11 cellular contexts compared by ENCODE assay signal in genomic region chr7:78607099-78607498, GRCh38.
DNase-seq lines count a peak whose midpoint lies in the region; ATAC-seq and TF ChIP-seq lines count a peak whose summit lies in the region.
"Had no signal": no experiment of that assay in that cellular context is flagged by ENCODE, and none has a peak within 500 bp of the region (broad histone marks: within the 10 kb centered on the region; RNA-seq: fewer than 3 reads in every experiment).

No MANE protein-coding gene starts in this region.

- in situ Hi-C loops in astrocyte of the cerebellum (cut with HindIII; ENCODE audit: low sequenced_read_pairs) = no loop called here

- TF ChIP-seq CTCF in astrocyte of the cerebellum (IDR thresholded peaks at IDR 0.05; ENCODE audit: low read depth, low read length, missing control alignments) = peak; percentile 47

- DNase-seq in DMS53 treated with DMSO at 0.1 percent for 48 hours (lab: John Stamatoyannopoulos, UW; ENCODE audit: unreplicated experiment) (peak; percentile 6), HT-29 (ENCODE audit: low spot score) (peak; percentile 25), astrocyte of the cerebellum (ENCODE audit: low read depth) (no peak), kidney tubule cell (ENCODE audit: low spot score) (peak; percentile 25), occipital lobe (lab: John Stamatoyannopoulos, UW) (no peak), COR-L47 (lab: John Stamatoyannopoulos, UW) (no peak), aorta (no peak)
- DNase-seq: central memory CD4-positive, alpha-beta T cell; NCI-H1417; transverse colon had no signal

- 81 to 82% methylated on average over 5 of the region's 5 CpGs for WGBS in aorta, 2 donors

- H3K4me3 ChIP-seq in astrocyte of the cerebellum (ENCODE audit: low read depth, low read length) (no peak overlapping the region), aorta (ENCODE audit: low read length in 2 of 2) (no peak overlapping the region)
- H3K4me3 ChIP-seq: transverse colon had no signal

- H3K27me3 ChIP-seq in aorta (ENCODE audit: control insufficient read depth in 1 of 2, insufficient read depth in 2 of 2, low read length in 1 of 2) = no peaks in the 10 kb centered on the region
- H3K27me3 ChIP-seq: transverse colon had no signal

- no peaks in the 10 kb centered on the region for H3K4me1 ChIP-seq in aorta (ENCODE audit: control insufficient read depth in 1 of 2, insufficient read depth in 2 of 2, low read length in 2 of 2)
- H3K4me1 ChIP-seq: transverse colon had no signal

- H3K27ac ChIP-seq in aorta (ENCODE audit: low read depth in 1 of 2, low read length in 2 of 2) = no peak overlapping the region
- H3K27ac ChIP-seq: transverse colon had no signal

- ATAC-seq in GM19452 (IDR thresholded peaks at IDR 0.05; ENCODE audit: unreplicated experiment) (no peak), aorta (ENCODE audit: low FRiP score) (no peak)

- no peaks in the 10 kb centered on the region for H3K36me3 ChIP-seq in aorta (ENCODE audit: control insufficient read depth in 1 of 2, insufficient read depth in 2 of 2, low read length in 1 of 2)
- H3K36me3 ChIP-seq: transverse colon had no signal

- H3K9me3 ChIP-seq in aorta (ENCODE audit: control insufficient read depth, low read length) = no peaks in the 10 kb centered on the region
- H3K9me3 ChIP-seq: transverse colon had no signal

- intact Hi-C loops in aorta (cut with DNase I) = no loop called here

Comparison
In these comparisons a context has a peak if more than half of its experiments do, and no peak if none do; other contexts are left out.
1. DNase-seq: peak in DMS53 treated with DMSO at 0.1 percent for 48 hours (single experiment), HT-29 (single experiment) and kidney tubule cell (single experiment); none in astrocyte of the cerebellum (single experiment), occipital lobe (single experiment), COR-L47 (single experiment) and aorta (0 of 2).